In genomic region chr5:51650824-51651223, GRCh38 we compare ENCODE assay signal across 23 cellular contexts.
"Had no signal": no experiment of that assay in that cellular context is flagged by ENCODE, and none has a peak within 500 bp of the region (broad histone marks: within the 10 kb centered on the region; RNA-seq: fewer than 3 reads in every experiment).

No MANE protein-coding gene starts in this region.

- H3K9me3 Mint-ChIP-seq: brain had no signal

- FAIRE-seq: frontal cortex had no signal

- H3K27me3 Mint-ChIP-seq: activated CD4-positive, alpha-beta T cell treated with anti-CD3 and anti-CD28 coated beads, Interleukin-2, amount 10 ng/mL, durations not matched to agents 24 days and 14 days; activated CD8-positive, alpha-beta memory T cell treated with anti-CD3 and anti-CD28 coated beads, Interleukin-2, amount 10 ng/mL, durations not matched to agents 7 days and 5 days; activated CD8-positive, alpha-beta T cell treated with anti-CD3 and anti-CD28 coated beads for 36 hours; activated T-helper 17 cell treated with anti-CD3 and anti-CD28 coated beads, Interleukin-2, amount 50 U/mL, for 72 hours; memory B cell; naive thymus-derived CD4-positive, alpha-beta T cell; progenitor cell of endocrine pancreas; T-cell had no signal

- H3K27ac ChIP-seq: sigmoid colon, VCaP had no signal

- H3K9me3 ChIP-seq: sigmoid colon had no signal

- ATAC-seq: activated CD4-positive, CD25-positive, alpha-beta regulatory T cell treated with anti-CD3 and anti-CD28 coated beads, Interleukin-2, amount 50 U/mL, for 24 hours; activated CD8-positive, alpha-beta memory T cell treated with anti-CD3 and anti-CD28 coated beads, Interleukin-2, amount 10 ng/mL, durations not matched to agents 7 days and 5 days; activated CD8-positive, alpha-beta T cell treated with anti-CD3 and anti-CD28 coated beads for 36 hours; activated naive CD4-positive, alpha-beta T cell treated with anti-CD3 and anti-CD28 coated beads, Interleukin-2, amount 50 U/mL, for 72 hours; activated T-helper 17 cell treated with anti-CD3 and anti-CD28 coated beads, Interleukin-2, amount 50 U/mL, for 72 hours; left cardiac atrium; naive thymus-derived CD4-positive, alpha-beta T cell; stimulated activated naive CD8-positive, alpha-beta T cell treated with anti-CD3 and anti-CD28 coated beads, Interleukin-15, Interleukin-2, amounts not matched to agents 100 U/mL and 50 U/mL, for 24 hours; T-cell had no signal

- H3K4me3 ChIP-seq: sigmoid colon had no signal

- H3K27ac Mint-ChIP-seq: activated CD4-positive, alpha-beta T cell treated with anti-CD3 and anti-CD28 coated beads, Interleukin-2, amount 10 ng/mL, durations not matched to agents 24 days and 14 days; activated CD8-positive, alpha-beta memory T cell treated with anti-CD3 and anti-CD28 coated beads, Interleukin-2, amount 10 ng/mL, durations not matched to agents 7 days and 5 days; activated CD8-positive, alpha-beta T cell treated with anti-CD3 and anti-CD28 coated beads for 36 hours; activated naive CD4-positive, alpha-beta T cell treated with anti-CD3 and anti-CD28 coated beads, Interleukin-2, amount 50 U/mL, for 72 hours; activated T-helper 17 cell treated with anti-CD3 and anti-CD28 coated beads, Interleukin-2, amount 50 U/mL, for 72 hours; brain; memory B cell; naive thymus-derived CD4-positive, alpha-beta T cell; progenitor cell of endocrine pancreas; T-cell; T-helper 2 cell treated with Interferon-gamma antibody and Interleukin-4, amounts not matched to agents 5 μg/mL and 100 μg/mL, for 36 hours had no signal

- DNase-seq: activated CD4-positive, alpha-beta T cell treated with anti-CD3 and anti-CD28 coated beads, Interleukin-2, amount 10 ng/mL, durations not matched to agents 24 days and 14 days; activated CD8-positive, alpha-beta memory T cell treated with anti-CD3 and anti-CD28 coated beads, Interleukin-2, amount 10 ng/mL, durations not matched to agents 7 days and 5 days; activated CD8-positive, alpha-beta T cell treated with anti-CD3 and anti-CD28 coated beads for 36 hours; aorta; central memory CD4-positive, alpha-beta T cell; effector memory CD4-positive, alpha-beta T cell; hypothalamus; left cardiac atrium; naive thymus-derived CD4-positive, alpha-beta T cell; retina; sigmoid colon; stimulated activated CD4-positive, alpha-beta T cell treated with anti-CD3 and anti-CD28 coated beads, Interleukin-4, amount 100 ng/mL, for 24 hours; stimulated activated naive CD8-positive, alpha-beta T cell treated with anti-CD3 and anti-CD28 coated beads, Interleukin-15, Interleukin-2, amounts not matched to agents 100 U/mL and 50 U/mL, for 24 hours; T-cell had no signal

- H3K4me1 Mint-ChIP-seq: activated CD4-positive, alpha-beta T cell treated with anti-CD3 and anti-CD28 coated beads, Interleukin-2, amount 10 ng/mL, durations not matched to agents 24 days and 14 days; activated CD8-positive, alpha-beta memory T cell treated with anti-CD3 and anti-CD28 coated beads, Interleukin-2, amount 10 ng/mL, durations not matched to agents 7 days and 5 days; activated T-helper 17 cell treated with anti-CD3 and anti-CD28 coated beads, Interleukin-2, amount 50 U/mL, for 72 hours; brain; memory B cell; T-cell had no signal

- H3K4me3 Mint-ChIP-seq: activated CD4-positive, alpha-beta T cell treated with anti-CD3 and anti-CD28 coated beads, Interleukin-2, amount 10 ng/mL, durations not matched to agents 24 days and 14 days; activated CD8-positive, alpha-beta memory T cell treated with anti-CD3 and anti-CD28 coated beads, Interleukin-2, amount 10 ng/mL, durations not matched to agents 7 days and 5 days; activated CD8-positive, alpha-beta T cell treated with anti-CD3 and anti-CD28 coated beads for 36 hours; activated T-helper 17 cell treated with anti-CD3 and anti-CD28 coated beads, Interleukin-2, amount 50 U/mL, for 72 hours; brain; memory B cell; naive thymus-derived CD4-positive, alpha-beta T cell; T-cell; T-helper 2 cell treated with Interferon-gamma antibody and Interleukin-4, amounts not matched to agents 5 μg/mL and 100 μg/mL, for 36 hours had no signal

- H3K27me3 ChIP-seq: sigmoid colon had no signal

- H3K36me3 Mint-ChIP-seq: activated CD8-positive, alpha-beta memory T cell treated with anti-CD3 and anti-CD28 coated beads, Interleukin-2, amount 10 ng/mL, durations not matched to agents 7 days and 5 days; activated naive CD4-positive, alpha-beta T cell treated with anti-CD3 and anti-CD28 coated beads, Interleukin-2, amount 50 U/mL, for 72 hours; brain; memory B cell; naive thymus-derived CD4-positive, alpha-beta T cell; T-cell had no signal

- H3K36me3 ChIP-seq: sigmoid colon had no signal
